In the genomic region with DNA sequence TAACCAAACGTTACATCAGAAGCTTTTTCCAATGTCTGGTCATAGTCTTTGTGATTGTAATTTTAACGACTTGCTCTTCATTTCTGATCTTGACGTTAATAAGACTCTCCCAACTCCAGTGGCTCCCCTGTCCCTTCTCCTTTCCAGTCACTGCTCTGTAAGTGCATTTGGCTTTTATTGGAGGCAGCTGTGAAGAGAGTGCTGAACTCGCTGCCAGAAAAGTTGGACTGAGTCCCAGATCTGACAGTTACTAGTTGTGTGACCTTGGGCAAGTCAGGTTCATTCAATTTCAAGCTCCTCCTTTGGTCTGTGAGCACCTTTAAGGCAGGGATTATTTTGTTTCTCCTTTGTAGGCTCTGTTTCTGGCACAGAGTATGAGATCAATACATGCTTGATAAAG, we compare ENCODE assay signal across 2 cellular contexts.
TF ChIP-seq lines count a peak whose summit lies in the region.

No MANE protein-coding gene starts in this region.

TF ChIP-seq in A549, 52 proteins besides CTCF, POLR2A, EP300 and RAD21 (continued from another document):
- TF ChIP-seq, protein P1, sequence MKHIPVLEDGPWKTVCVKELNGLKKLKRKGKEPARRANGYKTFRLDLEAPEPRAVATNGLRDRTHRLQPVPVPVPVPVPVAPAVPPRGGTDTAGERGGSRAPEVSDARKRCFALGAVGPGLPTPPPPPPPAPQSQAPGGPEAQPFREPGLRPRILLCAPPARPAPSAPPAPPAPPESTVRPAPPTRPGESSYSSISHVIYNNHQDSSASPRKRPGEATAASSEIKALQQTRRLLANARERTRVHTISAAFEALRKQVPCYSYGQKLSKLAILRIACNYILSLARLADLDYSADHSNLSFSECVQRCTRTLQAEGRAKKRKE (CRISPR knock-in tag; IDR thresholded peaks at IDR 0.05; ENCODE audit: low read depth) = no peak
- no peak for TF ChIP-seq ZNF302 (CRISPR knock-in tag; IDR thresholded peaks at IDR 0.05)
- TF ChIP-seq SREBF2 (IDR thresholded peaks at IDR 0.05) = no peak
- no peak for TF ChIP-seq RNF2 (IDR thresholded peaks at IDR 0.05; ENCODE audit: borderline replicate concordance, low read depth)
- no peak for TF ChIP-seq TFCP2L1 (CRISPR knock-in tag; IDR thresholded peaks at IDR 0.05)

TF ChIP-seq in SK-N-SH treated with all-trans-retinoic acid at 6 μM for 48 hours, 23 proteins besides CTCF, POLR2A, EP300 and RAD21 (continued from another document):
- TF ChIP-seq, protein P2, sequence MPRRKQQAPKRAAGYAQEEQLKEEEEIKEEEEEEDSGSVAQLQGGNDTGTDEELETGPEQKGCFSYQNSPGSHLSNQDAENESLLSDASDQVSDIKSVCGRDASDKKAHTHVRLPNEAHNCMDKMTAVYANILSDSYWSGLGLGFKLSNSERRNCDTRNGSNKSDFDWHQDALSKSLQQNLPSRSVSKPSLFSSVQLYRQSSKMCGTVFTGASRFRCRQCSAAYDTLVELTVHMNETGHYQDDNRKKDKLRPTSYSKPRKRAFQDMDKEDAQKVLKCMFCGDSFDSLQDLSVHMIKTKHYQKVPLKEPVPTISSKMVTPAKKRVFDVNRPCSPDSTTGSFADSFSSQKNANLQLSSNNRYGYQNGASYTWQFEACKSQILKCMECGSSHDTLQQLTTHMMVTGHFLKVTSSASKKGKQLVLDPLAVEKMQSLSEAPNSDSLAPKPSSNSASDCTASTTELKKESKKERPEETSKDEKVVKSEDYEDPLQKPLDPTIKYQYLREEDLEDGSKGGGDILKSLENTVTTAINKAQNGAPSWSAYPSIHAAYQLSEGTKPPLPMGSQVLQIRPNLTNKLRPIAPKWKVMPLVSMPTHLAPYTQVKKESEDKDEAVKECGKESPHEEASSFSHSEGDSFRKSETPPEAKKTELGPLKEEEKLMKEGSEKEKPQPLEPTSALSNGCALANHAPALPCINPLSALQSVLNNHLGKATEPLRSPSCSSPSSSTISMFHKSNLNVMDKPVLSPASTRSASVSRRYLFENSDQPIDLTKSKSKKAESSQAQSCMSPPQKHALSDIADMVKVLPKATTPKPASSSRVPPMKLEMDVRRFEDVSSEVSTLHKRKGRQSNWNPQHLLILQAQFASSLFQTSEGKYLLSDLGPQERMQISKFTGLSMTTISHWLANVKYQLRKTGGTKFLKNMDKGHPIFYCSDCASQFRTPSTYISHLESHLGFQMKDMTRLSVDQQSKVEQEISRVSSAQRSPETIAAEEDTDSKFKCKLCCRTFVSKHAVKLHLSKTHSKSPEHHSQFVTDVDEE (CRISPR knock-in tag; IDR thresholded peaks at IDR 0.05) = no peak
- TF ChIP-seq ZFP3 (CRISPR knock-in tag; IDR thresholded peaks at IDR 0.05) (no peak), GLIS3 (CRISPR knock-in tag; IDR thresholded peaks at IDR 0.05) (no peak), RARB (CRISPR knock-in tag; IDR thresholded peaks at IDR 0.05) (peak; percentile 14; the same call in 1 of the 2 replicates), ZNF8 (CRISPR knock-in tag; IDR thresholded peaks at IDR 0.05) (no peak), TOX (CRISPR knock-in tag; IDR thresholded peaks at IDR 0.05; ENCODE audit: borderline replicate concordance) (peak; percentile 52; the same call in 1 of the 2 replicates)
- TF ChIP-seq, protein P3, sequence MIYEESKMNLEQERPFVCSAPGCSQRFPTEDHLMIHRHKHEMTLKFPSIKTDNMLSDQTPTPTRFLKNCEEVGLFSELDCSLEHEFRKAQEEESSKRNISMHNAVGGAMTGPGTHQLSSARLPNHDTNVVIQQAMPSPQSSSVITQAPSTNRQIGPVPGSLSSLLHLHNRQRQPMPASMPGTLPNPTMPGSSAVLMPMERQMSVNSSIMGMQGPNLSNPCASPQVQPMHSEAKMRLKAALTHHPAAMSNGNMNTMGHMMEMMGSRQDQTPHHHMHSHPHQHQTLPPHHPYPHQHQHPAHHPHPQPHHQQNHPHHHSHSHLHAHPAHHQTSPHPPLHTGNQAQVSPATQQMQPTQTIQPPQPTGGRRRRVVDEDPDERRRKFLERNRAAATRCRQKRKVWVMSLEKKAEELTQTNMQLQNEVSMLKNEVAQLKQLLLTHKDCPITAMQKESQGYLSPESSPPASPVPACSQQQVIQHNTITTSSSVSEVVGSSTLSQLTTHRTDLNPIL (CRISPR knock-in tag; IDR thresholded peaks at IDR 0.05; ENCODE audit: low read depth) = no peak
- TF ChIP-seq, protein P4, sequence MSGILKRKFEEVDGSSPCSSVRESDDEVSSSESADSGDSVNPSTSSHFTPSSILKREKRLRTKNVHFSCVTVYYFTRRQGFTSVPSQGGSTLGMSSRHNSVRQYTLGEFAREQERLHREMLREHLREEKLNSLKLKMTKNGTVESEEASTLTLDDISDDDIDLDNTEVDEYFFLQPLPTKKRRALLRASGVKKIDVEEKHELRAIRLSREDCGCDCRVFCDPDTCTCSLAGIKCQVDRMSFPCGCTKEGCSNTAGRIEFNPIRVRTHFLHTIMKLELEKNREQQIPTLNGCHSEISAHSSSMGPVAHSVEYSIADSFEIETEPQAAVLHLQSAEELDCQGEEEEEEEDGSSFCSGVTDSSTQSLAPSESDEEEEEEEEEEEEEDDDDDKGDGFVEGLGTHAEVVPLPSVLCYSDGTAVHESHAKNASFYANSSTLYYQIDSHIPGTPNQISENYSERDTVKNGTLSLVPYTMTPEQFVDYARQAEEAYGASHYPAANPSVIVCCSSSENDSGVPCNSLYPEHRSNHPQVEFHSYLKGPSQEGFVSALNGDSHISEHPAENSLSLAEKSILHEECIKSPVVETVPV (CRISPR knock-in tag; IDR thresholded peaks at IDR 0.05) = no peak
